Comparison of ENCODE assay signal across 18 cellular contexts in the genomic region with DNA sequence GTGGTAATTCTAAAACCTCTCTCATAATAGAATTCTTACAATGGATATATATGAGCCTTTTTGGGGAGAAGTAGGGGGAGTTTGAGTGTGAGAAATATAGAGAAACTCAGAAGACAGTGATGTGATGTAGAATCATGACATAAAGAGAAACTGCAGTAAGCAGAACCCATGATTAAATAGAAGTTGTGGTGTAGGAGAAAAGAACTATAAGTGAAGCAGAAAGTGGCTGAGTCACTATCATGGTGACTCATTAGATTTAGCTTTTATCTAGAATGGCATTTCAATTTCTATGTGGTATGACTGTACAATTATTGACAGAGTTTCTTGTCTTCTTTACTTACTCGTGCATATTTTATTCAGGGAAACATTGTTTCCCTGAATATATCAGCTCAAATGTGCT.
A peak's percentile ranks its signal among the peaks of the same experiment; 100 is the strongest.
DNase-seq lines count a peak whose midpoint lies in the region; ATAC-seq, FAIRE-seq and TF ChIP-seq lines count a peak whose summit lies in the region.
"Had no signal": no experiment of that assay in that cellular context is flagged by ENCODE, and none has a peak within 500 bp of the region (broad histone marks: within the 10 kb centered on the region; RNA-seq: fewer than 3 reads in every experiment).

No MANE protein-coding gene starts in this region.

- H3K4me3 Mint-ChIP-seq in osteocyte (ENCODE audit: unreplicated experiment) = no peak overlapping the region
- H3K4me3 Mint-ChIP-seq in activated CD8-positive, alpha-beta T cell treated with anti-CD3 and anti-CD28 coated beads for 36 hours = no peak overlapping the region
- H3K4me3 Mint-ChIP-seq: brain, nephron had no signal

- H3K9me3 ChIP-seq in psoas muscle = no peaks in the 10 kb centered on the region
- H3K9me3 ChIP-seq: esophagus squamous epithelium, HAP-1 had no signal

- POLR2A ChIA-PET in activated CD8-positive, alpha-beta T cell treated with anti-CD3 and anti-CD28 coated beads for 36 hours (lab: Charles Lee) = no interaction called here

- no peak overlapping the region for H3K4me3 ChIP-seq in bronchial epithelial cell (ENCODE audit: low read depth, low read length)
- no peak overlapping the region for H3K4me3 ChIP-seq in psoas muscle
- H3K4me3 ChIP-seq: esophagus squamous epithelium, HAP-1 had no signal

- CTCF ChIA-PET in activated CD8-positive, alpha-beta T cell treated with anti-CD3 and anti-CD28 coated beads for 36 hours (lab: Charles Lee) = no interaction called here

- H3K27me3 ChIP-seq in bronchial epithelial cell (ENCODE audit: control insufficient read depth, insufficient read depth, low read length) (no peaks in the 10 kb centered on the region), psoas muscle (ENCODE audit: insufficient read depth in 3 of 3, low read length in 2 of 3) (no peaks in the 10 kb centered on the region)
- H3K27me3 ChIP-seq: esophagus squamous epithelium had no signal

- DNase-seq in LHCN-M2 (ENCODE audit: low read depth) = peak; percentile 68
- DNase-seq in bronchial epithelial cell (ENCODE audit: low read depth) = peak; percentile 72
- no peak for DNase-seq in osteocyte (ENCODE audit: extremely low spot score, unreplicated experiment)
- DNase-seq in NCI-H2171 (lab: John Stamatoyannopoulos, UW) = no peak
- no peak for DNase-seq in psoas muscle
- no peak for DNase-seq in activated CD8-positive, alpha-beta T cell treated with anti-CD3 and anti-CD28 coated beads for 36 hours
- DNase-seq: activated T-cell treated with anti-CD3 and anti-CD28 coated beads, Interleukin-2, amount 50 U/mL, for 1 hour; C1 segment of cervical spinal cord; esophagus squamous epithelium; NCI-H2107; stimulated activated CD4-positive, alpha-beta T cell treated with anti-CD3 and anti-CD28 coated beads, Interleukin-12 subunit alpha, Interleukin-12 subunit beta, amount 100 ng/mL, for 4 hours had no signal

- H3K36me3 Mint-ChIP-seq in osteocyte (ENCODE audit: unreplicated experiment) = no peaks in the 10 kb centered on the region
- no peaks in the 10 kb centered on the region for H3K36me3 Mint-ChIP-seq in activated CD8-positive, alpha-beta T cell treated with anti-CD3 and anti-CD28 coated beads for 36 hours (ENCODE audit: low read depth)
- H3K36me3 Mint-ChIP-seq: brain had no signal

- H3K27me3 Mint-ChIP-seq in osteocyte (ENCODE audit: unreplicated experiment) = no peaks in the 10 kb centered on the region
- H3K27me3 Mint-ChIP-seq in activated CD8-positive, alpha-beta T cell treated with anti-CD3 and anti-CD28 coated beads for 36 hours = no peaks in the 10 kb centered on the region
- H3K27me3 Mint-ChIP-seq: brain had no signal

- no peak for TF ChIP-seq CTCF in bronchial epithelial cell (IDR thresholded peaks at IDR 0.05; ENCODE audit: insufficient read depth, low read length, severe bottlenecking)
- TF ChIP-seq CTCF in osteocyte (IDR thresholded peaks at IDR 0.05) = no peak
- TF ChIP-seq CTCF in psoas muscle (IDR thresholded peaks at IDR 0.05) = no peak
- no peak for TF ChIP-seq CTCF in activated CD8-positive, alpha-beta T cell treated with anti-CD3 and anti-CD28 coated beads for 36 hours (IDR thresholded peaks at IDR 0.05)

- peak overlapping the region; percentile 8 for H3K27ac Mint-ChIP-seq in osteocyte (ENCODE audit: unreplicated experiment)
- no peak overlapping the region for H3K27ac Mint-ChIP-seq in activated CD8-positive, alpha-beta T cell treated with anti-CD3 and anti-CD28 coated beads for 36 hours
- H3K27ac Mint-ChIP-seq: nephron had no signal

- ATAC-seq in GM18511 (IDR thresholded peaks at IDR 0.05; ENCODE audit: unreplicated experiment) (peak; percentile 70), HG03095 (IDR thresholded peaks at IDR 0.05; ENCODE audit: unreplicated experiment) (no peak), psoas muscle (no peak)
- ATAC-seq in activated CD8-positive, alpha-beta T cell treated with anti-CD3 and anti-CD28 coated beads for 36 hours = no peak
- ATAC-seq: Panc1 had no signal

- WGBS in psoas muscle, 3 donors = 62 to 82% (median 75%) methylated on average over 1 of the region's 1 CpG

- intact Hi-C loops in psoas muscle (cut with DNase I) = no loop called here
- intact Hi-C loops in activated CD8-positive, alpha-beta T cell treated with anti-CD3 and anti-CD28 coated beads for 36 hours (cut with micrococcal nuclease) = no loop called here

- FAIRE-seq in bronchial epithelial cell (lab: Jason Lieb, UNC) = no peak

- H3K27ac ChIP-seq in psoas muscle = no peak overlapping the region
- H3K27ac ChIP-seq: esophagus squamous epithelium, VCaP had no signal

- peaks cover 7% of the 10 kb centered on the region for H3K4me1 Mint-ChIP-seq in osteocyte (ENCODE audit: unreplicated experiment)
- H3K4me1 Mint-ChIP-seq in activated CD8-positive, alpha-beta T cell treated with anti-CD3 and anti-CD28 coated beads for 36 hours (ENCODE audit: low read depth) = no peaks in the 10 kb centered on the region
- H3K4me1 Mint-ChIP-seq: brain, nephron had no signal

- no peaks in the 10 kb centered on the region for H3K4me1 ChIP-seq in psoas muscle
- H3K4me1 ChIP-seq: esophagus squamous epithelium, HAP-1 had no signal

- peaks cover 5% of the 10 kb centered on the region for H3K9me3 Mint-ChIP-seq in osteocyte (ENCODE audit: unreplicated experiment)
- H3K9me3 Mint-ChIP-seq in activated CD8-positive, alpha-beta T cell treated with anti-CD3 and anti-CD28 coated beads for 36 hours = peaks cover 10% of the 10 kb centered on the region

- no peaks in the 10 kb centered on the region for H3K36me3 ChIP-seq in bronchial epithelial cell (ENCODE audit: control insufficient read depth, insufficient read depth, low read length)
- H3K36me3 ChIP-seq in psoas muscle (ENCODE audit: insufficient read depth in 1 of 2, low read depth in 1 of 2) = no peaks in the 10 kb centered on the region
- H3K36me3 ChIP-seq: esophagus squamous epithelium, HAP-1 had no signal

Comparison
In these comparisons a context has a peak if more than half of its experiments do, and no peak if none do; other contexts are left out.
1. DNase-seq: peak in LHCN-M2 (single experiment) and bronchial epithelial cell (single experiment); none in osteocyte (single experiment), NCI-H2171 (single experiment), psoas muscle (0 of 2) and activated CD8-positive, alpha-beta T cell treated with anti-CD3 and anti-CD28 coated beads for 36 hours (single experiment).